Comparison of ENCODE assay signal across 13 cellular contexts in the genomic region with DNA sequence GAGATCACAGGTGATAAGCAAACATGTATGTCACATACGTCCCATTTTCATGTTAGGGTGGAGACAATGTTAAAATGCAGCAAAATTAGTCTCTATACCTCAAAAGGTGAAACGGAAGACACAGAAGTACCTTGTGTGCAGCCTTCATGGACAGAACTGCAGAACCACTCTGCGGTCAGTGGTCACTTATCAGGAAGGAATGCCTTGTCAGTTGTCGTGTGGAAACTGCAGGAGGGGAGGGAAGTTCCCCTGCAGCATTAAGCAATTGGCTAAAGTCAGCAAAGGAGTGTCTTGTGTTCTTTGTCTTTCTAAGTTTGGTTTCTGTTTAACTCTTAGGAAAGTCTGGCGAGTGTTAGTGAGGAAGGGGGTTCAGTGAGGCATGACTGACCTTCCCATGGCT. TPM values are rescaled to one million over a fixed set of nuclear protein-coding genes. Genes with fewer than 3 reads are reported as not detected.
DNase-seq lines count a peak whose midpoint lies in the region; ATAC-seq and TF ChIP-seq lines count a peak whose summit lies in the region.
"Had no signal": no experiment of that assay in that cellular context is flagged by ENCODE, and none has a peak within 500 bp of the region (broad histone marks: within the 10 kb centered on the region; RNA-seq: fewer than 3 reads in every experiment).

No MANE protein-coding gene starts in this region.

- intact Hi-C loops in left ventricle myocardium superior (cut with micrococcal nuclease): no loop called here

- H3K9me3 Mint-ChIP-seq in activated T-helper 17 cell treated with anti-CD3 and anti-CD28 coated beads, Interleukin-2, amount 50 U/mL, for 72 hours: no peaks in the 10 kb centered on the region
- H3K9me3 Mint-ChIP-seq: activated naive CD4-positive, alpha-beta T cell treated with anti-CD3 and anti-CD28 coated beads for 36 hours; memory B cell had no signal

- H3K27ac Mint-ChIP-seq in activated T-helper 17 cell treated with anti-CD3 and anti-CD28 coated beads, Interleukin-2, amount 50 U/mL, for 72 hours: no peak overlapping the region
- H3K27ac Mint-ChIP-seq: activated naive CD4-positive, alpha-beta T cell treated with anti-CD3 and anti-CD28 coated beads for 36 hours had no signal

- H3K36me3 ChIP-seq in smooth muscle cell (ENCODE audit: low read depth): peaks cover 4% of the 10 kb centered on the region

- H3K27ac ChIP-seq in smooth muscle cell (ENCODE audit: low read depth): peak overlapping the region; percentile 27

- peaks cover 34% of the 10 kb centered on the region for H4K20me1 ChIP-seq in smooth muscle cell (ENCODE audit: low read depth)

- DNase-seq in NOMO-1 (lab: John Stamatoyannopoulos, UW; ENCODE audit: unreplicated experiment in 2 of 2): peak; percentile 54 to 89
- no peak for DNase-seq in left ventricle myocardium superior
- DNase-seq in smooth muscle cell (lab: John Stamatoyannopoulos, UW; ENCODE audit: unreplicated experiment): no peak
- no peak for DNase-seq in SHP77 treated with DMSO at 0.1 percent for 48 hours (lab: John Stamatoyannopoulos, UW)
- DNase-seq: activated naive CD4-positive, alpha-beta T cell treated with anti-CD3 and anti-CD28 coated beads for 36 hours; Calu3; retina had no signal

- H3K4me1 Mint-ChIP-seq in activated T-helper 17 cell treated with anti-CD3 and anti-CD28 coated beads, Interleukin-2, amount 50 U/mL, for 72 hours: no peaks in the 10 kb centered on the region

- no peak for TF ChIP-seq CTCF in smooth muscle cell (IDR thresholded peaks at IDR 0.05; ENCODE audit: borderline replicate concordance, insufficient read depth, poor library complexity, severe bottlenecking)

- H3F3A ChIP-seq in smooth muscle cell (ENCODE audit: low read depth): peaks cover 5% of the 10 kb centered on the region

- H3K27me3 ChIP-seq in smooth muscle cell (ENCODE audit: low read depth): no peaks in the 10 kb centered on the region

- H3K4me1 ChIP-seq in smooth muscle cell (ENCODE audit: low read depth): no peaks in the 10 kb centered on the region

- H3K36me3 Mint-ChIP-seq in activated T-helper 17 cell treated with anti-CD3 and anti-CD28 coated beads, Interleukin-2, amount 50 U/mL, for 72 hours (ENCODE audit: low read depth): peaks cover 7% of the 10 kb centered on the region

- H3K9ac ChIP-seq in smooth muscle cell (ENCODE audit: low read depth): no peak overlapping the region

- no peak overlapping the region for H3K4me2 ChIP-seq in smooth muscle cell

- no peak overlapping the region for H3K4me3 ChIP-seq in smooth muscle cell

- no peaks in the 10 kb centered on the region for H3K79me2 ChIP-seq in smooth muscle cell (ENCODE audit: low read depth)

- ATAC-seq in GM21447 (IDR thresholded peaks at IDR 0.05; ENCODE audit: unreplicated experiment) (peak; percentile 62), left ventricle myocardium superior (peak; percentile 64), HG03460 (IDR thresholded peaks at IDR 0.05; ENCODE audit: unreplicated experiment) (no peak), HG03139 (IDR thresholded peaks at IDR 0.05; ENCODE audit: unreplicated experiment) (no peak)
- no peak for ATAC-seq in activated T-helper 17 cell treated with anti-CD3 and anti-CD28 coated beads, Interleukin-2, amount 50 U/mL, for 72 hours (replicated peaks)

- H3K27me3 Mint-ChIP-seq in activated T-helper 17 cell treated with anti-CD3 and anti-CD28 coated beads, Interleukin-2, amount 50 U/mL, for 72 hours: no peaks in the 10 kb centered on the region
- H3K27me3 Mint-ChIP-seq: memory B cell had no signal

- no peak overlapping the region for H3K4me3 Mint-ChIP-seq in activated T-helper 17 cell treated with anti-CD3 and anti-CD28 coated beads, Interleukin-2, amount 50 U/mL, for 72 hours
- H3K4me3 Mint-ChIP-seq: activated naive CD4-positive, alpha-beta T cell treated with anti-CD3 and anti-CD28 coated beads for 36 hours; memory B cell had no signal

- no peaks in the 10 kb centered on the region for H3K9me3 ChIP-seq in smooth muscle cell (replicated peaks; ENCODE audit: low read depth)

- H2AFZ ChIP-seq in smooth muscle cell (ENCODE audit: low read depth): no peak overlapping the region

- WGBS in smooth muscle cell (ENCODE audit: low lambda C conversion rate): 85% methylated on average over 5 of the region's 5 CpGs

RNA-seq across cellular contexts. Expression of a gene that starts 6.5 kb away (rescaled TPM):
- 0.52 TPM for total RNA-seq in left ventricle myocardium superior
- total RNA-seq in smooth muscle cell: 0.49 and 3.2 TPM in 2 replicates
- 0.24 and 0.50 TPM in 2 replicates for polyA plus RNA-seq in smooth muscle cell
- under 1 TPM; 0.64 to 0.71 TPM for total RNA-seq in activated T-helper 17 cell treated with anti-CD3 and anti-CD28 coated beads, Interleukin-2, amount 50 U/mL, for 72 hours
- total RNA-seq: activated naive CD4-positive, alpha-beta T cell treated with anti-CD3 and anti-CD28 coated beads for 36 hours; NCI-H460 had no signal

RNA-seq across cellular contexts. Expression of a gene that starts 31.0 kb away (rescaled TPM):
- 13.6 TPM for total RNA-seq in left ventricle myocardium superior
- 130 and 131 TPM in 2 replicates for total RNA-seq in smooth muscle cell
- polyA plus RNA-seq in smooth muscle cell: 65.7 and 85.5 TPM in 2 replicates
- 10 to 100 TPM; 18.1 to 25.4 TPM for total RNA-seq in activated T-helper 17 cell treated with anti-CD3 and anti-CD28 coated beads, Interleukin-2, amount 50 U/mL, for 72 hours

Comparison
In these comparisons a context has a peak if more than half of its experiments do, and no peak if none do; other contexts are left out.
1. ATAC-seq: peak in GM21447 (single experiment) and left ventricle myocardium superior (single experiment); none in HG03460 (single experiment), activated T-helper 17 cell treated with anti-CD3 and anti-CD28 coated beads, Interleukin-2, amount 50 U/mL, for 72 hours (single experiment) and HG03139 (single experiment).
2. DNase-seq: peak in NOMO-1 (2 of 2); none in left ventricle myocardium superior (single experiment), smooth muscle cell (single experiment) and SHP77 treated with DMSO at 0.1 percent for 48 hours (single experiment).